ENCODE assay signal across 1 cellular context in the genomic region with DNA sequence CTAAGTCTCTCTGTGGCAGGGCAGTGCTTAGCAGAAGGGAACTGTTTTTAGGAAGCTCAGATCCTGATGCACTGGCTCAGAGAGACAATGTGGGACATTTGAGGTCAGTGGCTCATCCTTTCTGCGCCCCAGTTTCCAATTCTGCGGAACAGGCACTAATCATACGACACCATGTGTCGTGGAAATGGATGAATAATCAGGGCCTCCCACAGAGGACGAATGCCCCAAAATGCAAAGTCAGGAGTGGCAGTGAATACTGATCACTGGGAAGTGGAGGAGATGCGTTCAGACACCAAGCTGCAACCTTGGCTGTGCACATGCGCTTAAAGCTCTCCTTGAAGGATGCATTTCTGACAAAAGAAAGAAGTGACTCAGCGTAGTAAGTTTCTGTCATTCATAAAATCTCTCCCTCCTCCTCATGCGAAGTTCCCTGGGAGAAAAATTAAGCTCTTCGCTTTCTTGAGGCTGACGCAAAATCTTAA.
TF ChIP-seq lines count a peak whose summit lies in the region.

No MANE protein-coding gene starts in this region.

TF ChIP-seq in K562, 482 proteins besides CTCF, POLR2A, EP300 and RAD21 (continued from another document):
- TF ChIP-seq SAFB (IDR thresholded peaks at IDR 0.05; ENCODE audit: borderline replicate concordance, low read depth, low read length), result no peak
- no peak for TF ChIP-seq ETV1 (tag; conservative IDR thresholded peaks at IDR 0.05; ENCODE audit: low read depth)
- TF ChIP-seq, protein P1, sequence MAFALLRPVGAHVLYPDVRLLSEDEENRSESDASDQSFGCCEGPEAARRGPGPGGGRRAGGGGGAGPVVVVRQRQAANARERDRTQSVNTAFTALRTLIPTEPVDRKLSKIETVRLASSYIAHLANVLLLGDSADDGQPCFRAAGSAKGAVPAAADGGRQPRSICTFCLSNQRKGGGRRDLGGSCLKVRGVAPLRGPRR (CRISPR knock-in tag; IDR thresholded peaks at IDR 0.05), result no peak
- no peak for TF ChIP-seq ZFX (CRISPR knock-in tag; IDR thresholded peaks at IDR 0.05)
